In the genomic region with DNA sequence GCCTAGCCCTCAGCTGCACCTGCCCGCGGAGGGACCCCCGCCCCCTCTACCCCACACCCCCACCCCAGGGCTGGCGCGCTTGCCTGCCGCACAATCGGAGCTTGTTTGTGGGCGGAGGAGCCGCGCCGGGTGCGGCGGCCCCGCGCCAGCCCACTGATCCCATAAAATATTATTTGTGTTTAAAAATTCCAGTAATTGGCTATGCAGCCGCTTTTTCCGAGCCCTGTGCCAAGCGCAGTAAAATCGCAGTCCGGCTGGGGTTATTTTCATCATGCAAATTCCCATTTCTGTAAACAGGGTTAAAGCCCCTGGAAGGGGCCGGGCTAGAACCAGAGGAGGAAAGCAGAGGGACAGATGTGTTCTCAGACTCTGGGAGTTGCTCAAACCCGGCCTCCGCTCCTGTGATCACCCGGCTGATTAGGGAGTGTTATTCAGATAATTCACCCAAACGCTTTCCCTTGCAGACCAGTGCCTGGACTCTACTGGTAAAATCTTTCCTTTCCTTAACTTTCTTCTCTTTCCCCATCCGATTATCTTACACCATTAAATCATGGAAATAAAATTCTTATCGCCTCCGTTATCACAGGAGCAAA, we compare ENCODE assay signal across 8 cellular contexts.
DNase-seq lines count a peak whose midpoint lies in the region; ATAC-seq and TF ChIP-seq lines count a peak whose summit lies in the region.

No MANE protein-coding gene starts in this region.

- H3K27me3 ChIP-seq in gastroesophageal sphincter, result no peaks in the 10 kb centered on the region

- H3K4me1 Mint-ChIP-seq in Calu3 (ENCODE audit: low read depth, unreplicated experiment), result peaks cover 29% of the 10 kb centered on the region

- peaks cover 15% of the 10 kb centered on the region for H3K36me3 Mint-ChIP-seq in Calu3 (ENCODE audit: insufficient read depth, unreplicated experiment)

- H3K4me1 ChIP-seq in gastroesophageal sphincter, result peaks cover 0 to 41% (median 20%) of the 10 kb centered on the region in 3 donors

- H3K4me3 ChIP-seq in gastroesophageal sphincter, result peak overlapping the region; percentile 55 to 65

- CTCF ChIA-PET in Calu3 (lab: Charles Lee), result interaction anchor here (0.5 to 1.2 kb wide), 3 partner anchors 14 to 251 kb away, joined by 3 to 11 read pairs (median 5); no protein-coding TSS in a partner anchor

- 0 to 4% methylated on average over 10 to 12 of the region's 28 CpGs for WGBS in gastroesophageal sphincter (ENCODE audit: low coverage in 1 of 2), 2 donors

- BruUV-seq in Calu3 (replicated peaks; lab: Mats Ljungman, UMichigan), result TSS peak; percentile 67

- no peak overlapping the region for H3K4me3 Mint-ChIP-seq in Calu3 (ENCODE audit: low read depth, unreplicated experiment)

- no peaks in the 10 kb centered on the region for H3K9me3 Mint-ChIP-seq in Calu3 (ENCODE audit: low read depth, unreplicated experiment)

- no peak for TF ChIP-seq POLR2A in gastroesophageal sphincter (IDR thresholded peaks at IDR 0.05)

- H3K27ac ChIP-seq in gastroesophageal sphincter, result peak overlapping the region; percentile 43 to 79 (median 78)

- no peaks in the 10 kb centered on the region for H3K9me3 ChIP-seq in gastroesophageal sphincter

- DNase-seq in Calu3 (no peak), NCI-H526 (lab: John Stamatoyannopoulos, UW) (peak; percentile 91 to 96), posterior vena cava (ENCODE audit: low spot score) (peak; percentile 90), epidermal melanocyte (ENCODE audit: insufficient read length, low spot score) (no peak)
- DNase-seq in central memory CD4-positive, alpha-beta T cell, result no peak

- TF ChIP-seq EP300 in gastroesophageal sphincter (IDR thresholded peaks at IDR 0.05), result no peak

- ATAC-seq in gastroesophageal sphincter, result no peak
- no peak for ATAC-seq in HG03378 (IDR thresholded peaks at IDR 0.05; ENCODE audit: unreplicated experiment)
- ATAC-seq in HG03039 (IDR thresholded peaks at IDR 0.05; ENCODE audit: unreplicated experiment), result no peak

- no peaks in the 10 kb centered on the region for H3K36me3 ChIP-seq in gastroesophageal sphincter

- H3K27me3 Mint-ChIP-seq in Calu3 (ENCODE audit: unreplicated experiment), result no peaks in the 10 kb centered on the region

- H3K27ac Mint-ChIP-seq in Calu3 (ENCODE audit: unreplicated experiment), result peak overlapping the region; percentile 48

- no peak for TF ChIP-seq CTCF in Calu3 (IDR thresholded peaks at IDR 0.05; ENCODE audit: unreplicated experiment)
- no peak for TF ChIP-seq CTCF in gastroesophageal sphincter (IDR thresholded peaks at IDR 0.05)

- intact Hi-C loops in Calu3 (cut with micrococcal nuclease; ENCODE audit: unreplicated experiment), result no loop called here
- intact Hi-C loops in posterior vena cava (cut with DNase I), result loop anchor here (5.0 to 10.0 kb wide), 2 partner anchors 34 to 156 kb away; no protein-coding TSS in a partner anchor

Comparison
In these comparisons a context has a peak if more than half of its experiments do, and no peak if none do; other contexts are left out.
1. DNase-seq: peak in NCI-H526 (2 of 2) and posterior vena cava (single experiment); none in Calu3 (single experiment), epidermal melanocyte (single experiment) and central memory CD4-positive, alpha-beta T cell (single experiment).